ENCODE assay signal across 1 cellular context in genomic region chr7:101179780-101180755, GRCh38.
TF ChIP-seq lines count a peak whose summit lies in the region.

NAT16 (minus strand) TSS chr7:101180293; CDS start chr7:101174807, 5,486 bp downstream.

TF ChIP-seq in neural cell, 6 proteins besides CTCF, POLR2A, EP300 and RAD21:
- TF ChIP-seq REST (IDR thresholded peaks at IDR 0.05; ENCODE audit: borderline replicate concordance) (no peak), MXI1 (conservative IDR thresholded peaks at IDR 0.05; ENCODE audit: poor library complexity, severe bottlenecking) (peak; percentile 49), POLR2AphosphoS5 (IDR thresholded peaks at IDR 0.05) (peak; percentile 57)
TF ChIP-seq in neural cell: peak in this region for 2.
